In the genomic region with DNA sequence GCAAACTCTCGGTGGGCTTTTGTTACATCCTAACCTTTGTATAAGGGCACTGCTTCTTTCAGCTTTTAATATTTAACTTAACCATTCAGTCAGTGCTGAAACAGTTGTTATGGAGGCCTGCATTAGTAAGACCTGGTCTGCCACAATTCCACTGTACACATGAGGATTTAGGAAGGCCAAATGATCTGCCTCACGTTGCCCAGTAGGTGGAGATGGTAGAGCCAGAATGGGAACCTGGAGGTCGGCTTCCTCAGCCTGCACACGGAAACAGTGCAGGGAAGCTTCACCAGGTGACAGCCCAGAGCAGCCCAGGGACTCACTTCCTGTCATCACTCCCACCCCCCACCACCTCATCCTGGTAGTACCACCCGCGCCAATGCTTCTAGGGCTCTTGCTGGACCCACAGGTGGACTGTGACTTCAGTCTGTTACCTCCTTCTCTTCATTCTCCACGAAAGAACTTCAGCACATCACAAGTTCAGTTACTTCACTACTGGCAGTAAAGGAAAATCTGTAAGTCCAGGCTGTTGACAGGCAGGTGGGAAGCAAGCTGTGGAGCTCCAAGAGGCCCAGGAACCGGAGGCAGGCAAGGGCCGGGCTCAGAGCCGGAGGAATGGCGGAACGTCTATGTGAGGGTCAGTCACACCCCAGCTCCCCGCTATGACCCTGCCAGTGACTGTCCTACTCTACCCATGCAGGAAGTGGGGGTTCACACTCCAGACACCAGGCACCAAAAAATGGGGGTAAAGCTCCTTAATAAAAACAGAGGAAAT, we compare ENCODE assay signal across 15 cellular contexts.
A peak's percentile ranks its signal among the peaks of the same experiment; 100 is the strongest.
DNase-seq lines count a peak whose midpoint lies in the region; ATAC-seq and TF ChIP-seq lines count a peak whose summit lies in the region.
"Had no signal": no experiment of that assay in that cellular context is flagged by ENCODE, and none has a peak within 500 bp of the region (broad histone marks: within the 10 kb centered on the region; RNA-seq: fewer than 3 reads in every experiment).

No MANE protein-coding gene starts in this region.

- no peaks in the 10 kb centered on the region for H3K4me1 Mint-ChIP-seq in activated CD4-positive, alpha-beta T cell treated with anti-CD3 and anti-CD28 coated beads for 36 hours
- H3K4me1 Mint-ChIP-seq in activated T-helper 2 cell treated with anti-CD3 and anti-CD28 coated beads, Interferon-gamma antibody, Interleukin-2, Interleukin-4, amounts not matched to agents 10 μg/mL and 5 μg/mL and 100 μg/mL, durations not matched to agents 14 hours and 24 hours and 36 hours (ENCODE audit: low read depth) = no peaks in the 10 kb centered on the region
- H3K4me1 Mint-ChIP-seq: stimulated activated naive B cell treated with anti-CD40 and anti-IgM and Interleukin-4, amounts not matched to agents 10 μg/mL and 1 μg/mL and 100 μg/mL, for 72 hours had no signal

- H3K27me3 Mint-ChIP-seq in activated CD4-positive, alpha-beta T cell treated with anti-CD3 and anti-CD28 coated beads for 36 hours = peaks cover 7% of the 10 kb centered on the region
- H3K27me3 Mint-ChIP-seq in activated T-helper 2 cell treated with anti-CD3 and anti-CD28 coated beads, Interferon-gamma antibody, Interleukin-2, Interleukin-4, amounts not matched to agents 10 μg/mL and 5 μg/mL and 100 μg/mL, durations not matched to agents 14 hours and 24 hours and 36 hours (ENCODE audit: low read depth) = no peaks in the 10 kb centered on the region
- H3K27me3 Mint-ChIP-seq: stimulated activated naive B cell treated with anti-CD40 and anti-IgM and Interleukin-4, amounts not matched to agents 10 μg/mL and 1 μg/mL and 100 μg/mL, for 72 hours had no signal

- no peak overlapping the region for H3K27ac ChIP-seq in adrenal gland
- H3K27ac ChIP-seq in lower lobe of right lung = no peak overlapping the region
- H3K27ac ChIP-seq: ascending aorta, BLaER1, gastrocnemius medialis had no signal

- H3K9me3 Mint-ChIP-seq in activated CD4-positive, alpha-beta T cell treated with anti-CD3 and anti-CD28 coated beads for 36 hours (ENCODE audit: low read depth) = no peaks in the 10 kb centered on the region
- H3K9me3 Mint-ChIP-seq in activated T-helper 2 cell treated with anti-CD3 and anti-CD28 coated beads, Interferon-gamma antibody, Interleukin-2, Interleukin-4, amounts not matched to agents 10 μg/mL and 5 μg/mL and 100 μg/mL, durations not matched to agents 14 hours and 24 hours and 36 hours = no peaks in the 10 kb centered on the region
- H3K9me3 Mint-ChIP-seq: stimulated activated naive B cell treated with anti-CD40 and anti-IgM and Interleukin-4, amounts not matched to agents 10 μg/mL and 1 μg/mL and 100 μg/mL, for 72 hours had no signal

- CTCF ChIA-PET in activated CD4-positive, alpha-beta T cell treated with anti-CD3 and anti-CD28 coated beads for 36 hours (lab: Charles Lee) = interaction anchor here (0.6 kb wide), 1 partner anchor 213 kb away, joined by 3 read pairs; no protein-coding TSS in a partner anchor

- H3K27ac Mint-ChIP-seq in activated CD4-positive, alpha-beta T cell treated with anti-CD3 and anti-CD28 coated beads for 36 hours = no peak overlapping the region
- H3K27ac Mint-ChIP-seq in activated T-helper 2 cell treated with anti-CD3 and anti-CD28 coated beads, Interferon-gamma antibody, Interleukin-2, Interleukin-4, amounts not matched to agents 10 μg/mL and 5 μg/mL and 100 μg/mL, durations not matched to agents 14 hours and 24 hours and 36 hours = no peak overlapping the region
- H3K27ac Mint-ChIP-seq: stimulated activated naive B cell treated with anti-CD40 and anti-IgM and Interleukin-4, amounts not matched to agents 10 μg/mL and 1 μg/mL and 100 μg/mL, for 72 hours had no signal

- no peaks in the 10 kb centered on the region for H3K4me1 ChIP-seq in adrenal gland (replicated peaks in 1 of 2)
- H3K4me1 ChIP-seq in lower lobe of right lung = no peaks in the 10 kb centered on the region
- H3K4me1 ChIP-seq: ascending aorta, gastrocnemius medialis had no signal

- H3K36me3 ChIP-seq in adrenal gland (replicated peaks in 1 of 2) (no peaks in the 10 kb centered on the region), lower lobe of right lung (no peaks in the 10 kb centered on the region)
- H3K36me3 ChIP-seq: ascending aorta, BLaER1, gastrocnemius medialis had no signal

- POLR2A ChIA-PET in activated CD4-positive, alpha-beta T cell treated with anti-CD3 and anti-CD28 coated beads for 36 hours (lab: Charles Lee) = no interaction called here

- no peaks in the 10 kb centered on the region for H3K9me3 ChIP-seq in adrenal gland (replicated peaks in 1 of 3)
- no peaks in the 10 kb centered on the region for H3K9me3 ChIP-seq in lower lobe of right lung
- H3K9me3 ChIP-seq: ascending aorta, gastrocnemius medialis had no signal

- H3K4me3 Mint-ChIP-seq in activated CD4-positive, alpha-beta T cell treated with anti-CD3 and anti-CD28 coated beads for 36 hours = no peak overlapping the region
- H3K4me3 Mint-ChIP-seq in activated T-helper 2 cell treated with anti-CD3 and anti-CD28 coated beads, Interferon-gamma antibody, Interleukin-2, Interleukin-4, amounts not matched to agents 10 μg/mL and 5 μg/mL and 100 μg/mL, durations not matched to agents 14 hours and 24 hours and 36 hours (ENCODE audit: low read depth) = no peak overlapping the region
- H3K4me3 Mint-ChIP-seq: stimulated activated naive B cell treated with anti-CD40 and anti-IgM and Interleukin-4, amounts not matched to agents 10 μg/mL and 1 μg/mL and 100 μg/mL, for 72 hours had no signal

- no peak overlapping the region for H3K4me3 ChIP-seq in Jurkat, Clone E6-1 (ENCODE audit: low read length)
- no peak overlapping the region for H3K4me3 ChIP-seq in adrenal gland
- no peak overlapping the region for H3K4me3 ChIP-seq in lower lobe of right lung
- H3K4me3 ChIP-seq: ascending aorta, BLaER1, gastrocnemius medialis had no signal

- TF ChIP-seq POLR2A in adrenal gland (IDR thresholded peaks at IDR 0.05) = no peak

- 76 to 82% (median 79%) methylated on average over 9 to 13 of the region's 13 CpGs for WGBS in adrenal gland, 4 donors

- intact Hi-C loops in adrenal gland (cut with DNase I) = no loop called here
- intact Hi-C loops in lower lobe of right lung (cut with DNase I) = no loop called here
- intact Hi-C loops in activated CD4-positive, alpha-beta T cell treated with anti-CD3 and anti-CD28 coated beads for 36 hours (cut with DNase I, micrococcal nuclease) = no loop called here
- intact Hi-C loops in activated T-helper 2 cell treated with anti-CD3 and anti-CD28 coated beads, Interferon-gamma antibody, Interleukin-2, Interleukin-4, amounts not matched to agents 10 μg/mL and 5 μg/mL and 100 μg/mL, durations not matched to agents 14 hours and 24 hours and 36 hours (cut with micrococcal nuclease) = no loop called here

- H3K27me3 ChIP-seq in adrenal gland = no peaks in the 10 kb centered on the region
- H3K27me3 ChIP-seq in lower lobe of right lung (ENCODE audit: low read depth) = no peaks in the 10 kb centered on the region
- H3K27me3 ChIP-seq: ascending aorta, BLaER1, gastrocnemius medialis had no signal

- ATAC-seq in lower lobe of right lung (peak in 1 of 2 donors; percentile 25), HG03280 (IDR thresholded peaks at IDR 0.05; ENCODE audit: unreplicated experiment) (no peak)
- ATAC-seq in activated CD4-positive, alpha-beta T cell treated with anti-CD3 and anti-CD28 coated beads for 36 hours = no peak
- ATAC-seq: gastrocnemius medialis; stimulated activated naive B cell treated with anti-CD40 and anti-IgM and Interleukin-4, amounts not matched to agents 10 μg/mL and 1 μg/mL and 100 μg/mL, for 72 hours had no signal

- DNase-seq in DMS114 treated with DMSO at 0.1 percent for 48 hours (lab: John Stamatoyannopoulos, UW; ENCODE audit: unreplicated experiment) = peak; percentile 2
- DNase-seq in Jurkat, Clone E6-1 (ENCODE audit: low read depth, low spot score) = peak; percentile 4
- peak in 3 of 7 donors; percentile 12 to 22 (median 15) for DNase-seq in adrenal gland
- no peak for DNase-seq in lower lobe of right lung
- DNase-seq in activated CD4-positive, alpha-beta T cell treated with anti-CD3 and anti-CD28 coated beads for 36 hours = no peak
- DNase-seq in NCI-H2029 (lab: John Stamatoyannopoulos, UW) = no peak
- DNase-seq in activated T-helper 2 cell treated with anti-CD3 and anti-CD28 coated beads, Interferon-gamma antibody, Interleukin-2, Interleukin-4, amounts not matched to agents 10 μg/mL and 5 μg/mL and 100 μg/mL, durations not matched to agents 14 hours and 24 hours and 36 hours (ENCODE audit: low spot score) = no peak
- DNase-seq: activated T-cell treated with anti-CD3 and anti-CD28 coated beads, Interleukin-2, amount 50 U/mL, for 48 hours; effector memory CD4-positive, alpha-beta T cell; gastrocnemius medialis; stimulated activated CD4-positive, alpha-beta T cell treated with anti-CD3 and anti-CD28 coated beads, Interleukin-1b, Interleukin-23, amount 100 ng/mL, for 48 hours; stimulated activated naive B cell treated with anti-CD40 and anti-IgM and Interleukin-4, amounts not matched to agents 10 μg/mL and 1 μg/mL and 100 μg/mL, for 72 hours had no signal

- TF ChIP-seq CTCF in adrenal gland (IDR thresholded peaks at IDR 0.05) (peak in 4 of 6 experiments; percentile 11 to 20 (median 16)), lower lobe of right lung (IDR thresholded peaks at IDR 0.05) (peak; percentile 17)

- H3K36me3 Mint-ChIP-seq in activated CD4-positive, alpha-beta T cell treated with anti-CD3 and anti-CD28 coated beads for 36 hours (ENCODE audit: low read depth) = no peaks in the 10 kb centered on the region
- H3K36me3 Mint-ChIP-seq in activated T-helper 2 cell treated with anti-CD3 and anti-CD28 coated beads, Interferon-gamma antibody, Interleukin-2, Interleukin-4, amounts not matched to agents 10 μg/mL and 5 μg/mL and 100 μg/mL, durations not matched to agents 14 hours and 24 hours and 36 hours (ENCODE audit: low read depth) = no peaks in the 10 kb centered on the region
- H3K36me3 Mint-ChIP-seq: stimulated activated naive B cell treated with anti-CD40 and anti-IgM and Interleukin-4, amounts not matched to agents 10 μg/mL and 1 μg/mL and 100 μg/mL, for 72 hours had no signal

Comparison
In these comparisons a context has a peak if more than half of its experiments do, and no peak if none do; other contexts are left out.
1. DNase-seq: peak in DMS114 treated with DMSO at 0.1 percent for 48 hours (single experiment) and Jurkat, Clone E6-1 (single experiment); none in lower lobe of right lung (single experiment), activated CD4-positive, alpha-beta T cell treated with anti-CD3 and anti-CD28 coated beads for 36 hours (single experiment), NCI-H2029 (single experiment) and activated T-helper 2 cell treated with anti-CD3 and anti-CD28 coated beads, Interferon-gamma antibody, Interleukin-2, Interleukin-4, amounts not matched to agents 10 μg/mL and 5 μg/mL and 100 μg/mL, durations not matched to agents 14 hours and 24 hours and 36 hours (single experiment).